1 cellular context compared by ENCODE assay signal in genomic region chr12:110279976-110280783, GRCh38.
TF ChIP-seq lines count a peak whose summit lies in the region.

No MANE protein-coding gene starts in this region.

TF ChIP-seq in GM12878, 131 proteins besides CTCF, POLR2A, EP300 and RAD21 (continued from another document):
- TF ChIP-seq SKIL (IDR thresholded peaks at IDR 0.05; ENCODE audit: low read depth, poor library complexity, severe bottlenecking): no peak
- TF ChIP-seq RCOR1 (conservative IDR thresholded peaks at IDR 0.05; ENCODE audit: low read depth, low read length): no peak
- TF ChIP-seq MLLT1 (IDR thresholded peaks at IDR 0.05): 0 out of 2 replicates have a peak, but pooled peaks have one; percentile 36
- TF ChIP-seq SMARCA5 (IDR thresholded peaks at IDR 0.05): no peak
- TF ChIP-seq RUNX3 (IDR thresholded peaks at IDR 0.05; ENCODE audit: low read length): no peak
- TF ChIP-seq YBX1 (IDR thresholded peaks at IDR 0.05): no peak
- TF ChIP-seq GATAD2B (conservative IDR thresholded peaks at IDR 0.05; ENCODE audit: low read depth): no peak
- no peak for TF ChIP-seq FOXM1 (IDR thresholded peaks at IDR 0.05; ENCODE audit: low read depth, low read length)
- TF ChIP-seq CHD2 (IDR thresholded peaks at IDR 0.05; ENCODE audit: borderline replicate concordance, low read depth, low read length): no peak
- no peak for TF ChIP-seq NR2C2 (IDR thresholded peaks at IDR 0.05; ENCODE audit: borderline replicate concordance, control insufficient read depth, insufficient read length, low read depth)
- 0 out of 2 replicates have a peak, but pooled peaks have one; percentile 48 for TF ChIP-seq ZNF207 (IDR thresholded peaks at IDR 0.05; ENCODE audit: borderline replicate concordance)
- no peak for TF ChIP-seq ESRRA (IDR thresholded peaks at IDR 0.05; ENCODE audit: low read length)
- TF ChIP-seq SP1 (IDR thresholded peaks at IDR 0.05; ENCODE audit: low read depth, low read length): no peak
- no peak for TF ChIP-seq JUNB (IDR thresholded peaks at IDR 0.05)
- no peak for TF ChIP-seq JUND (IDR thresholded peaks at IDR 0.05; ENCODE audit: low read depth, low read length)
- TF ChIP-seq RELB (IDR thresholded peaks at IDR 0.05; ENCODE audit: low read depth): peak; percentile 56
- TF ChIP-seq POU2F2 (IDR thresholded peaks at IDR 0.05; ENCODE audit: borderline replicate concordance, low read depth, low read length): no peak
- no peak for TF ChIP-seq CHD1 (IDR thresholded peaks at IDR 0.05; ENCODE audit: low read depth, low read length)
- no peak for TF ChIP-seq E4F1 (IDR thresholded peaks at IDR 0.05; ENCODE audit: borderline replicate concordance, partially characterized antibody)
- TF ChIP-seq TCF3 (IDR thresholded peaks at IDR 0.05; ENCODE audit: borderline replicate concordance, insufficient read depth, low read depth, low read length): no peak
- 0 out of 2 replicates have a peak, but pooled peaks have one; percentile 30 for TF ChIP-seq EED (IDR thresholded peaks at IDR 0.05; ENCODE audit: low read depth)
- TF ChIP-seq TCF7 (IDR thresholded peaks at IDR 0.05; ENCODE audit: borderline replicate concordance): no peak
- TF ChIP-seq POLR2AphosphoS2 (IDR thresholded peaks at IDR 0.05; ENCODE audit: low read depth, low read length): no peak
